Comparison of ENCODE assay signal across 33 cellular contexts in the genomic region with DNA sequence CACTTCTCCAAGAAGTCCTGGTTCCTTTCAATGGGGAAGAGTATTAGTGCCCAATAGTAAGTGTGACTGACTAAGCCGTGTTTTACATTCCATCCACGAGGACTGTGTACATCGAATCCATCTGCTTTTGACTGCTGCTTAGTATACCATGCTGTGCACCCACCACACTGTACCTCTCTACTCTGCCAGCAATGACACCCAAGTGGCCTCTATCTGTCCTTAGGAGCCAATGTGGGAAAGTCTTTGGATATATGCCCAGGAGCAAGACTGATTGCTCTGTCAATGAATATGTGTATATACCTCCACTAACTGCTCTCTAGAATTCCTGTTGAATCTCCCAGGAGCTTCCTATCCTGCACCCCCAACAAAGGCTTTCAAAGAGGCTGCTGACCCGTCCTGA. TPM values are rescaled to one million over a fixed set of nuclear protein-coding genes. Genes with fewer than 3 reads are reported as not detected.
"Had no signal": no experiment of that assay in that cellular context is flagged by ENCODE, and none has a peak within 500 bp of the region (broad histone marks: within the 10 kb centered on the region; RNA-seq: fewer than 3 reads in every experiment).

No MANE protein-coding gene starts in this region.

- DNase-seq: dermis blood vessel endothelial cell; effector memory CD4-positive, alpha-beta T cell; foreskin melanocyte; glutamatergic neuron; mesenchymal stem cell; mucosa of descending colon; naive B cell; retina; stimulated activated CD4-positive, alpha-beta T cell treated with anti-CD3 and anti-CD28 coated beads, Interleukin-12 subunit alpha, Interleukin-12 subunit beta, amount 100 ng/mL, for 4 hours; stimulated activated CD4-positive, alpha-beta T cell treated with anti-CD3 and anti-CD28 coated beads, Interleukin-1b, Interleukin-23, amount 100 ng/mL, for 48 hours; stimulated activated CD4-positive, alpha-beta T cell treated with anti-CD3 and anti-CD28 coated beads, Interleukin-4, amount 100 ng/mL, for 1 hour; stimulated activated CD8-positive, alpha-beta memory T cell treated with anti-CD3 and anti-CD28 coated beads, Interleukin-4, amount 100 ng/mL, for 48 hours; stimulated activated naive CD4-positive, alpha-beta T cell; stimulated activated naive CD8-positive, alpha-beta T cell treated with anti-CD3 and anti-CD28 coated beads, Interleukin-15, amount 100 ng/mL, for 72 hours; transverse colon; upper lobe of right lung had no signal

- H3K36me3 ChIP-seq: esophagus muscularis mucosa, neural progenitor cell, ovary, suprapubic skin, transverse colon, upper lobe of right lung, vagina had no signal

- H3K27me3 ChIP-seq: esophagus muscularis mucosa, neural progenitor cell, ovary, suprapubic skin, transverse colon, upper lobe of right lung, vagina had no signal

- H3K4me1 ChIP-seq: neural progenitor cell, suprapubic skin, transverse colon had no signal

- H3K27me3 Mint-ChIP-seq: natural killer cell treated with Interleukin-12 subunit alpha and Interleukin-12 subunit beta and Interleukin-15 and Interleukin-18, amount 100 ng/mL, for 72 hours; stimulated activated naive CD8-positive, alpha-beta T cell treated with anti-CD3 and anti-CD28 coated beads, Interleukin-15, amount 100 ng/mL, for 72 hours had no signal

- H3K9me3 Mint-ChIP-seq: mesothelial cell of epicardium; natural killer cell treated with Interleukin-12 subunit alpha and Interleukin-12 subunit beta and Interleukin-15 and Interleukin-18, amount 100 ng/mL, for 72 hours; neural progenitor cell; stimulated activated naive CD8-positive, alpha-beta T cell treated with anti-CD3 and anti-CD28 coated beads, Interleukin-15, amount 100 ng/mL, for 72 hours had no signal

- ATAC-seq: mucosa of descending colon; natural killer cell treated with Interleukin-12 subunit alpha and Interleukin-12 subunit beta and Interleukin-15 and Interleukin-18, amount 100 ng/mL, for 72 hours; sciatic nerve; stimulated activated naive CD8-positive, alpha-beta T cell treated with anti-CD3 and anti-CD28 coated beads, Interleukin-15, amount 100 ng/mL, for 72 hours; upper lobe of right lung had no signal

- H3K27ac Mint-ChIP-seq: mesothelial cell of epicardium; neural progenitor cell; stimulated activated naive CD8-positive, alpha-beta T cell treated with anti-CD3 and anti-CD28 coated beads, Interleukin-15, amount 100 ng/mL, for 72 hours had no signal

- H3K4me3 ChIP-seq: coronary artery, esophagus muscularis mucosa, mucosa of descending colon, neural progenitor cell, ovary, smooth muscle cell, suprapubic skin, transverse colon, upper lobe of right lung, vagina had no signal

- H3K4me3 Mint-ChIP-seq: mesothelial cell of epicardium; natural killer cell treated with Interleukin-12 subunit alpha and Interleukin-12 subunit beta and Interleukin-15 and Interleukin-18, amount 100 ng/mL, for 72 hours; neural progenitor cell; stimulated activated naive CD8-positive, alpha-beta T cell treated with anti-CD3 and anti-CD28 coated beads, Interleukin-15, amount 100 ng/mL, for 72 hours had no signal

- H3K27ac ChIP-seq: coronary artery, esophagus muscularis mucosa, neural progenitor cell, ovary, suprapubic skin, transverse colon, upper lobe of right lung, vagina had no signal

- H3K36me3 Mint-ChIP-seq: mesothelial cell of epicardium; naive B cell; natural killer cell treated with Interleukin-12 subunit alpha and Interleukin-12 subunit beta and Interleukin-15 and Interleukin-18, amount 100 ng/mL, for 72 hours had no signal

- H3K9me3 ChIP-seq: esophagus muscularis mucosa, mucosa of descending colon, ovary, suprapubic skin, transverse colon, upper lobe of right lung, vagina had no signal

- H3K4me1 Mint-ChIP-seq: mesothelial cell of epicardium; neural progenitor cell; stimulated activated naive CD8-positive, alpha-beta T cell treated with anti-CD3 and anti-CD28 coated beads, Interleukin-15, amount 100 ng/mL, for 72 hours had no signal

RNA-seq across cellular contexts. Expression of a gene that starts 23.3 kb away (rescaled TPM):
- total RNA-seq: dermis blood vessel endothelial cell, endothelial cell of umbilical vein, epithelial cell of proximal tubule, esophagus muscularis mucosa, fibroblast of lung, lung microvascular endothelial cell, posterior vena cava, pulmonary artery endothelial cell, vagina had no signal
- polyA plus RNA-seq: endothelial cell of umbilical vein, fibroblast of lung, keratinocyte, smooth muscle cell had no signal
